27 cellular contexts compared by ENCODE assay signal in the genomic region with DNA sequence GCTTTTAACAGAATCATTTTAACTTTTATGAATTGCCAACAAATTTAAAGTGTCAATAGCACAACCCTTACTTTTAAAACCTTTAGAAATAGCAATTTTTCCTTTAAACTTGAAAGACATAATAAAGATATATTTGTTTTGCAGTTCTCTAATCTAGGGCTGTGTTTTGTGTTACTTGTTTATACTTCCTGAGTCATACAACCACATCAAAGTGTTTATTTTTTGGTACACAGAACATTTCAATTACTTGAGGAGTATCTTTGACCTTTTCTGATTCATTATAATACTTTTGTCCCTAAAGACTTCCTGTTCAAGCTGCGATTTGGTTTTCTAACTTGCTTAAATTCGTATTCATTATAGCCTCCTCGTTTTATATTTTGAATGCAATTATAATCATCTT. TPM values are rescaled to one million over a fixed set of nuclear protein-coding genes. Genes with fewer than 3 reads are reported as not detected.
DNase-seq lines count a peak whose midpoint lies in the region; ATAC-seq, FAIRE-seq and TF ChIP-seq lines count a peak whose summit lies in the region.
"Had no signal": no experiment of that assay in that cellular context is flagged by ENCODE, and none has a peak within 500 bp of the region (broad histone marks: within the 10 kb centered on the region; RNA-seq: fewer than 3 reads in every experiment).

No MANE protein-coding gene starts in this region.

- H3K4me3 ChIP-seq in HepG2 (replicated peaks in 1 of 3; ENCODE audit: insufficient read depth in 1 of 3, low read depth in 2 of 3, low read length in 3 of 3) (no peak overlapping the region), right lobe of liver (no peak overlapping the region), fibroblast of mammary gland (ENCODE audit: control insufficient read depth, low read depth, low read length) (no peak overlapping the region), upper lobe of right lung (no peak overlapping the region), neural progenitor cell (no peak overlapping the region)
- H3K4me3 ChIP-seq: breast epithelium, esophagus muscularis mucosa, thyroid gland had no signal

- H2AFZ ChIP-seq in HepG2 (ENCODE audit: low read length): no peak overlapping the region
- no peak overlapping the region for H2AFZ ChIP-seq in neural progenitor cell (replicated peaks)
- H2AFZ ChIP-seq: parathyroid adenoma had no signal

- H3K27me3 ChIP-seq in HepG2 (ENCODE audit: control insufficient read depth in 1 of 2, insufficient read depth in 2 of 2, low read length in 2 of 2): no peaks in the 10 kb centered on the region
- no peaks in the 10 kb centered on the region for H3K27me3 ChIP-seq in right lobe of liver
- no peaks in the 10 kb centered on the region for H3K27me3 ChIP-seq in upper lobe of right lung
- H3K27me3 ChIP-seq in neural progenitor cell: no peaks in the 10 kb centered on the region
- H3K27me3 ChIP-seq: breast epithelium, esophagus muscularis mucosa, thyroid gland had no signal

- H3K36me3 ChIP-seq in HepG2 (replicated peaks in 1 of 2; ENCODE audit: control insufficient read depth in 1 of 2, insufficient read depth in 2 of 2, low read length in 2 of 2) (peaks cover 6 to 42% of the 10 kb centered on the region in 2 experiments), right lobe of liver (peaks cover 0 to 45% (median 5%) of the 10 kb centered on the region in 4 donors), upper lobe of right lung (peaks cover 56% of the 10 kb centered on the region), neural progenitor cell (peaks cover 16% of the 10 kb centered on the region)
- H3K36me3 ChIP-seq: breast epithelium had no signal

- in situ Hi-C loops in HepG2 (cut with HindIII; ENCODE audit: extremely low pct_ligation_motif_present, low pct_unique_long_range_greater_than_20kb): no loop called here

- no peak overlapping the region for H3K27ac ChIP-seq in HepG2 (ENCODE audit: extremely low read length, insufficient read depth, low read length)
- no peak overlapping the region for H3K27ac ChIP-seq in right lobe of liver
- peak overlapping the region; percentile 93 for H3K27ac ChIP-seq in temporal lobe (ENCODE audit: low read depth, low read length)
- H3K27ac ChIP-seq in upper lobe of right lung: no peak overlapping the region
- no peak overlapping the region for H3K27ac ChIP-seq in neural progenitor cell
- H3K27ac ChIP-seq: breast epithelium, C4-2B, esophagus muscularis mucosa, parathyroid adenoma, RWPE1, thyroid gland had no signal

- H3K4me1 Mint-ChIP-seq in neural progenitor cell: peaks cover 4% of the 10 kb centered on the region
- H3K4me1 Mint-ChIP-seq: stimulated activated naive B cell treated with anti-CD40 and anti-IgM and Interleukin-4, amounts not matched to agents 10 μg/mL and 1 μg/mL and 100 μg/mL, for 72 hours had no signal

- H3K4me2 ChIP-seq in HepG2 (ENCODE audit: low read depth, low read length): no peak overlapping the region
- H3K4me2 ChIP-seq in neural progenitor cell: no peak overlapping the region

- POLR2A ChIA-PET in HepG2 (lab: Yijun Ruan, JAX): no interaction called here

- H3K4me1 ChIP-seq in HepG2 (ENCODE audit: insufficient read depth, low read length) (no peaks in the 10 kb centered on the region), right lobe of liver (peaks cover 0 to 8% (median 0%) of the 10 kb centered on the region in 4 donors), upper lobe of right lung (no peaks in the 10 kb centered on the region), neural progenitor cell (no peaks in the 10 kb centered on the region)
- H3K4me1 ChIP-seq: breast epithelium, esophagus muscularis mucosa, parathyroid adenoma, thyroid gland had no signal

- no peak for DNase-seq in HepG2 (ENCODE audit: low spot score)
- DNase-seq in right lobe of liver: no peak
- peak; percentile 44 for DNase-seq in amniotic epithelial cell (ENCODE audit: low read depth)
- peak; percentile 40 for DNase-seq in fibroblast of mammary gland (ENCODE audit: low read depth)
- DNase-seq in upper lobe of right lung: no peak
- no peak for DNase-seq in neural progenitor cell (ENCODE audit: low spot score)
- DNase-seq: activated CD8-positive, alpha-beta memory T cell treated with anti-CD3 and anti-CD28 coated beads for 24 hours; GOT3; Kasumi-1; midbrain; NCI-H510A treated with DMSO at 0.1 percent for 48 hours; stimulated activated naive B cell treated with anti-CD40 and anti-IgM and Interleukin-4, amounts not matched to agents 10 μg/mL and 1 μg/mL and 100 μg/mL, for 72 hours; T1000; thyroid gland had no signal

- TF ChIP-seq CTCF in HepG2 (CRISPR knock-in tag; IDR thresholded peaks at IDR 0.05) (no peak), right lobe of liver (IDR thresholded peaks at IDR 0.05) (no peak), fibroblast of mammary gland (conservative IDR thresholded peaks at IDR 0.05; ENCODE audit: control insufficient read depth, insufficient read depth, low read depth, low read length) (no peak), upper lobe of right lung (IDR thresholded peaks at IDR 0.05) (no peak), neural progenitor cell (IDR thresholded peaks at IDR 0.05) (no peak)

- H3K79me2 ChIP-seq in HepG2 (ENCODE audit: insufficient read depth, low read length) (no peaks in the 10 kb centered on the region), neural progenitor cell (ENCODE audit: low read depth) (peaks cover 4% of the 10 kb centered on the region)
- H3K79me2 ChIP-seq: parathyroid adenoma had no signal

- TF ChIP-seq EP300 in HepG2 (IDR thresholded peaks at IDR 0.05; ENCODE audit: low read depth in 2 of 2, low read length in 2 of 2) (no peak; a peak in 1 of 4 replicates), HepG2 (CRISPR knock-in tag; IDR thresholded peaks at IDR 0.05; ENCODE audit: borderline replicate concordance) (no peak)

- ATAC-seq in HepG2 (no peak), right lobe of liver (no peak), upper lobe of right lung (no peak), HG02852 (IDR thresholded peaks at IDR 0.05; ENCODE audit: unreplicated experiment) (no peak)
- ATAC-seq: activated naive CD4-positive, alpha-beta T cell treated with anti-CD3 and anti-CD28 coated beads, Interleukin-2, amount 50 U/mL, for 72 hours; left lobe of liver; natural killer cell treated with Interleukin-12 subunit alpha and Interleukin-12 subunit beta and Interleukin-15 and Interleukin-18, amount 100 ng/mL, for 72 hours; SK-N-SH treated with all-trans-retinoic acid at 6 μM for 48 hours; stimulated activated naive B cell treated with anti-CD40 and anti-IgM and Interleukin-4, amounts not matched to agents 10 μg/mL and 1 μg/mL and 100 μg/mL, for 72 hours had no signal

- H3K9ac ChIP-seq in HepG2 (ENCODE audit: insufficient read depth, low read depth, low read length) (no peak overlapping the region), neural progenitor cell (no peak overlapping the region)
- H3K9ac ChIP-seq: parathyroid adenoma had no signal

- no peak overlapping the region for H3K4me3 Mint-ChIP-seq in neural progenitor cell
- H3K4me3 Mint-ChIP-seq: activated T-helper 1 cell treated with anti-CD3 and anti-CD28 coated beads, Interleukin-12 subunit alpha, Interleukin-12 subunit beta, Interleukin-2, Interleukin-4 antibody, amounts not matched to agents 30 ng/mL and 10 ng/mL and 1 ng/mL, durations not matched to agents 14 hours and 24 hours and 36 hours; natural killer cell treated with Interleukin-12 subunit alpha and Interleukin-12 subunit beta and Interleukin-15 and Interleukin-18, amount 100 ng/mL, for 72 hours; stimulated activated naive B cell treated with anti-CD40 and anti-IgM and Interleukin-4, amounts not matched to agents 10 μg/mL and 1 μg/mL and 100 μg/mL, for 72 hours had no signal

- TF ChIP-seq RAD21 in HepG2 (CRISPR knock-in tag; IDR thresholded peaks at IDR 0.05): no peak

- no peak overlapping the region for H3K27ac Mint-ChIP-seq in neural progenitor cell
- H3K27ac Mint-ChIP-seq: activated naive CD4-positive, alpha-beta T cell treated with anti-CD3 and anti-CD28 coated beads, Interleukin-2, amount 50 U/mL, for 72 hours; activated T-helper 1 cell treated with anti-CD3 and anti-CD28 coated beads, Interleukin-12 subunit alpha, Interleukin-12 subunit beta, Interleukin-2, Interleukin-4 antibody, amounts not matched to agents 30 ng/mL and 10 ng/mL and 1 ng/mL, durations not matched to agents 14 hours and 24 hours and 36 hours; natural killer cell treated with Interleukin-12 subunit alpha and Interleukin-12 subunit beta and Interleukin-15 and Interleukin-18, amount 100 ng/mL, for 72 hours had no signal

- no peaks in the 10 kb centered on the region for H4K20me1 ChIP-seq in HepG2 (ENCODE audit: insufficient read depth, low read length)
- peaks cover 10% of the 10 kb centered on the region for H4K20me1 ChIP-seq in neural progenitor cell (ENCODE audit: low read depth)

- CTCF ChIA-PET in HepG2 (lab: Yijun Ruan, JAX; ENCODE audit: low intra/inter-chr PET ratio, low total read pairs): no interaction called here

- no TSS peak for BruUV-seq in HepG2 (replicated peaks; lab: Mats Ljungman, UMichigan)

- H3K9me3 ChIP-seq in HepG2 (ENCODE audit: low read length) (no peaks in the 10 kb centered on the region), right lobe of liver (no peaks in the 10 kb centered on the region), upper lobe of right lung (no peaks in the 10 kb centered on the region), neural progenitor cell (ENCODE audit: low read depth) (no peaks in the 10 kb centered on the region)
- H3K9me3 ChIP-seq: breast epithelium, esophagus muscularis mucosa, thyroid gland had no signal

- WGBS in HepG2 (ENCODE audit: low lambda C conversion rate): 83% methylated on average over 3 of the region's 3 CpGs
- WGBS in right lobe of liver (ENCODE audit: insufficient coverage, low coverage, low lambda C conversion rate, missing lambda C conversion rate): 53% methylated on average over 3 of the region's 3 CpGs

- peaks cover 20% of the 10 kb centered on the region for H3K36me3 Mint-ChIP-seq in neural progenitor cell

- TF ChIP-seq POLR2A in HepG2 (IDR thresholded peaks at IDR 0.05; ENCODE audit: insufficient read depth in 1 of 2, low read depth in 2 of 2, low read length in 2 of 2): no peak
- TF ChIP-seq POLR2A in right lobe of liver (IDR thresholded peaks at IDR 0.05): no peak

- intact Hi-C loops in HepG2 (cut with micrococcal nuclease; ENCODE audit: unreplicated experiment) (no loop called here), right lobe of liver (cut with DNase I) (no loop called here), upper lobe of right lung (cut with DNase I) (no loop called here)

- no peak for FAIRE-seq in HepG2 (lab: Jason Lieb, UNC)
- FAIRE-seq: GM12892 had no signal

- H3K27me3 Mint-ChIP-seq in neural progenitor cell (ENCODE audit: insufficient read depth, low read depth): no peaks in the 10 kb centered on the region
- H3K27me3 Mint-ChIP-seq: natural killer cell treated with Interleukin-12 subunit alpha and Interleukin-12 subunit beta and Interleukin-15 and Interleukin-18, amount 100 ng/mL, for 72 hours; stimulated activated naive B cell treated with anti-CD40 and anti-IgM and Interleukin-4, amounts not matched to agents 10 μg/mL and 1 μg/mL and 100 μg/mL, for 72 hours had no signal

- no peaks in the 10 kb centered on the region for H3K9me3 Mint-ChIP-seq in neural progenitor cell
- H3K9me3 Mint-ChIP-seq: activated naive CD4-positive, alpha-beta T cell treated with anti-CD3 and anti-CD28 coated beads, Interleukin-2, amount 50 U/mL, for 72 hours; activated T-helper 1 cell treated with anti-CD3 and anti-CD28 coated beads, Interleukin-12 subunit alpha, Interleukin-12 subunit beta, Interleukin-2, Interleukin-4 antibody, amounts not matched to agents 30 ng/mL and 10 ng/mL and 1 ng/mL, durations not matched to agents 14 hours and 24 hours and 36 hours; natural killer cell treated with Interleukin-12 subunit alpha and Interleukin-12 subunit beta and Interleukin-15 and Interleukin-18, amount 100 ng/mL, for 72 hours; stimulated activated naive B cell treated with anti-CD40 and anti-IgM and Interleukin-4, amounts not matched to agents 10 μg/mL and 1 μg/mL and 100 μg/mL, for 72 hours had no signal

- H3F3A ChIP-seq in neural progenitor cell (ENCODE audit: low read depth): peaks cover 27% of the 10 kb centered on the region

RNA-seq across cellular contexts. Expression of a gene that starts 21.8 kb away (rescaled TPM):
- 14.6 and 14.8 TPM in 2 replicates for total RNA-seq in HepG2 (2016; rRNA removed; fragmentation: Illumina TruSeq; extraction: Trizol)
- 4.4 and 5.2 TPM in 2 replicates for total RNA-seq in HepG2 (2016; cell fraction: cytosol; rRNA removed; fragmentation: Illumina TruSeq; extraction: Trizol; ENCODE audit: low read depth)
- total RNA-seq in HepG2 (2016; cell fraction: insoluble cytoplasmic fraction; rRNA removed; fragmentation: Illumina TruSeq; extraction: Trizol): 14.9 and 15.5 TPM in 2 replicates
- 7.5 and 7.6 TPM in 2 replicates for total RNA-seq in HepG2 (2016; cell fraction: membrane; rRNA removed; fragmentation: Illumina TruSeq; extraction: Trizol)
- total RNA-seq in HepG2 (2016; cell fraction: nucleus; rRNA removed; fragmentation: Illumina TruSeq; extraction: Trizol): 26.3 and 29.2 TPM in 2 replicates
- 6.3 and 8.3 TPM in 2 replicates for polyA plus RNA-seq in HepG2 (2011; rRNA removed)
- polyA plus RNA-seq in HepG2 (2011; cell fraction: cytosol; rRNA removed): 2.2 and 3.6 TPM in 2 replicates
- polyA plus RNA-seq in HepG2 (2011; cell fraction: nucleus; rRNA removed): 8.5 and 12.4 TPM in 2 replicates
- polyA plus RNA-seq in HepG2 (2012): 7.4 and 8.7 TPM in 2 replicates
- polyA plus RNA-seq in HepG2 (2016; cell fraction: cytosol; fragmentation: Illumina TruSeq; extraction: Trizol; ENCODE audit: low read depth): 2.6 and 3.2 TPM in 2 replicates
- polyA plus RNA-seq in HepG2 (2016; cell fraction: insoluble cytoplasmic fraction; fragmentation: Illumina TruSeq; extraction: Trizol; ENCODE audit: low read depth): 11.6 and 12.8 TPM in 2 replicates
- 5.4 and 5.6 TPM in 2 replicates for polyA plus RNA-seq in HepG2 (2016; cell fraction: membrane; fragmentation: Illumina TruSeq; extraction: Trizol; ENCODE audit: low read depth)
- polyA plus RNA-seq in HepG2 (2016; cell fraction: nucleus; fragmentation: Illumina TruSeq; extraction: Trizol; ENCODE audit: insufficient read depth, low read depth): 25.9 and 28.2 TPM in 2 replicates
- 3.6 and 5.3 TPM in 2 replicates for polyA minus RNA-seq in HepG2 (2011; rRNA and poly(A)+ RNA removed; ENCODE audit: low replicate concordance)
- 3.2 and 4.1 TPM in 2 replicates for polyA minus RNA-seq in HepG2 (2011; cell fraction: cytosol; rRNA and poly(A)+ RNA removed)
- polyA minus RNA-seq in HepG2 (2011; cell fraction: nucleus; rRNA and poly(A)+ RNA removed): 45.4 and 49.6 TPM in 2 replicates
- total RNA-seq in right lobe of liver: 1 to 10 TPM; 4.1 to 6.4 (median 4.8) TPM
- 10.8 TPM for total RNA-seq in temporal lobe
- total RNA-seq in upper lobe of right lung: 7.5 TPM
- total RNA-seq in neural progenitor cell (ENCODE audit: low replicate concordance): 17.1 and 25.0 TPM in 2 replicates

RNA-seq across cellular contexts. Expression of a gene that starts 21.9 kb away (rescaled TPM):
- total RNA-seq in HepG2 (2016; rRNA removed; fragmentation: Illumina TruSeq; extraction: Trizol): 72.9 and 90.9 TPM in 2 replicates
- total RNA-seq in HepG2 (2016; cell fraction: cytosol; rRNA removed; fragmentation: Illumina TruSeq; extraction: Trizol; ENCODE audit: low read depth): 25.5 and 35.2 TPM in 2 replicates
- total RNA-seq in HepG2 (2016; cell fraction: insoluble cytoplasmic fraction; rRNA removed; fragmentation: Illumina TruSeq; extraction: Trizol): 69.4 and 92.2 TPM in 2 replicates
- 30.3 and 34.9 TPM in 2 replicates for total RNA-seq in HepG2 (2016; cell fraction: membrane; rRNA removed; fragmentation: Illumina TruSeq; extraction: Trizol)
- 42.6 and 48.2 TPM in 2 replicates for total RNA-seq in HepG2 (2016; cell fraction: nucleus; rRNA removed; fragmentation: Illumina TruSeq; extraction: Trizol)
- 21.7 and 22.3 TPM in 2 replicates for polyA plus RNA-seq in HepG2 (2011; rRNA removed)
- polyA plus RNA-seq in HepG2 (2011; cell fraction: cytosol; rRNA removed): 15.8 and 20.9 TPM in 2 replicates
- polyA plus RNA-seq in HepG2 (2011; cell fraction: nucleus; rRNA removed): 11.6 and 12.2 TPM in 2 replicates
- polyA plus RNA-seq in HepG2 (2012): 28.4 and 34.4 TPM in 2 replicates
- 20.6 and 23.8 TPM in 2 replicates for polyA plus RNA-seq in HepG2 (2016; cell fraction: cytosol; fragmentation: Illumina TruSeq; extraction: Trizol; ENCODE audit: low read depth)
- polyA plus RNA-seq in HepG2 (2016; cell fraction: insoluble cytoplasmic fraction; fragmentation: Illumina TruSeq; extraction: Trizol; ENCODE audit: low read depth): 91.3 and 92.9 TPM in 2 replicates
- 26.4 TPM in 2 replicates for polyA plus RNA-seq in HepG2 (2016; cell fraction: membrane; fragmentation: Illumina TruSeq; extraction: Trizol; ENCODE audit: low read depth)
- polyA plus RNA-seq in HepG2 (2016; cell fraction: nucleus; fragmentation: Illumina TruSeq; extraction: Trizol; ENCODE audit: insufficient read depth, low read depth): 43.8 and 45.2 TPM in 2 replicates
- 13.0 and 31.5 TPM in 2 replicates for polyA minus RNA-seq in HepG2 (2011; rRNA and poly(A)+ RNA removed; ENCODE audit: low replicate concordance)
- 23.0 and 28.8 TPM in 2 replicates for polyA minus RNA-seq in HepG2 (2011; cell fraction: cytosol; rRNA and poly(A)+ RNA removed)
- polyA minus RNA-seq in HepG2 (2011; cell fraction: nucleus; rRNA and poly(A)+ RNA removed): 37.3 and 46.0 TPM in 2 replicates
- 10 to 100 TPM; 23.4 to 39.7 (median 30.7) TPM for total RNA-seq in right lobe of liver
- total RNA-seq in temporal lobe: 11.6 TPM
- total RNA-seq in upper lobe of right lung: 13.1 TPM
- total RNA-seq in neural progenitor cell (ENCODE audit: low replicate concordance): 14.0 and 27.9 TPM in 2 replicates

RNA-seq across cellular contexts. Expression of a gene that starts 22.4 kb away (rescaled TPM):
- total RNA-seq in HepG2 (2016; rRNA removed; fragmentation: Illumina TruSeq; extraction: Trizol) (19.3 and 24.2 TPM in 2 replicates), right lobe of liver (1 to 10 TPM; 5.8 to 7.9 (median 6.9) TPM), temporal lobe (25.6 TPM), upper lobe of right lung (11.3 TPM), neural progenitor cell (ENCODE audit: low replicate concordance) (33.0 and 43.8 TPM in 2 replicates)
- 4.9 and 5.3 TPM in 2 replicates for total RNA-seq in HepG2 (2016; cell fraction: cytosol; rRNA removed; fragmentation: Illumina TruSeq; extraction: Trizol; ENCODE audit: low read depth)
- total RNA-seq in HepG2 (2016; cell fraction: insoluble cytoplasmic fraction; rRNA removed; fragmentation: Illumina TruSeq; extraction: Trizol): 19.4 and 23.1 TPM in 2 replicates
- total RNA-seq in HepG2 (2016; cell fraction: membrane; rRNA removed; fragmentation: Illumina TruSeq; extraction: Trizol): 22.5 and 26.7 TPM in 2 replicates
- 13.2 and 15.3 TPM in 2 replicates for total RNA-seq in HepG2 (2016; cell fraction: nucleus; rRNA removed; fragmentation: Illumina TruSeq; extraction: Trizol)
- polyA plus RNA-seq in HepG2 (2011; rRNA removed): 3.5 and 4.8 TPM in 2 replicates
- 2.3 and 2.4 TPM in 2 replicates for polyA plus RNA-seq in HepG2 (2011; cell fraction: cytosol; rRNA removed)
- polyA plus RNA-seq in HepG2 (2011; cell fraction: nucleus; rRNA removed): 1.9 and 3.0 TPM in 2 replicates
- polyA plus RNA-seq in HepG2 (2012): 11.0 and 12.1 TPM in 2 replicates
- 4.6 and 4.7 TPM in 2 replicates for polyA plus RNA-seq in HepG2 (2016; cell fraction: cytosol; fragmentation: Illumina TruSeq; extraction: Trizol; ENCODE audit: low read depth)
- polyA plus RNA-seq in HepG2 (2016; cell fraction: insoluble cytoplasmic fraction; fragmentation: Illumina TruSeq; extraction: Trizol; ENCODE audit: low read depth): 23.9 and 24.0 TPM in 2 replicates
- 13.9 and 16.3 TPM in 2 replicates for polyA plus RNA-seq in HepG2 (2016; cell fraction: membrane; fragmentation: Illumina TruSeq; extraction: Trizol; ENCODE audit: low read depth)
- polyA plus RNA-seq in HepG2 (2016; cell fraction: nucleus; fragmentation: Illumina TruSeq; extraction: Trizol; ENCODE audit: insufficient read depth, low read depth): 15.4 and 18.7 TPM in 2 replicates
- 1.9 and 5.7 TPM in 2 replicates for polyA minus RNA-seq in HepG2 (2011; rRNA and poly(A)+ RNA removed; ENCODE audit: low replicate concordance)
- 7.8 and 7.9 TPM in 2 replicates for polyA minus RNA-seq in HepG2 (2011; cell fraction: cytosol; rRNA and poly(A)+ RNA removed)
- polyA minus RNA-seq in HepG2 (2011; cell fraction: nucleus; rRNA and poly(A)+ RNA removed): 8.2 and 9.7 TPM in 2 replicates

Comparison
In these comparisons a context has a peak if more than half of its experiments do, and no peak if none do; other contexts are left out.
1. DNase-seq: peak in amniotic epithelial cell (single experiment) and fibroblast of mammary gland (single experiment); none in HepG2 (single experiment), right lobe of liver (0 of 3), upper lobe of right lung (single experiment) and neural progenitor cell (single experiment).